In genomic region chr12:56494106-56494415, GRCh38 we compare ENCODE assay signal across 5 cellular contexts. TPM values are rescaled to one million over a fixed set of nuclear protein-coding genes. Genes with fewer than 3 reads are reported as not detected.
"Had no signal": no experiment of that assay in that cellular context is flagged by ENCODE, and none has a peak within 500 bp of the region (broad histone marks: within the 10 kb centered on the region; RNA-seq: fewer than 3 reads in every experiment).

No MANE protein-coding gene starts in this region.

RNA-seq across cellular contexts. Expression of gene GLS2, which starts 6.1 kb away (rescaled TPM):
- total RNA-seq: HT1080, K562 had no signal

RNA-seq across cellular contexts. Expression of gene MIP, which starts 39.6 kb away (rescaled TPM):
- total RNA-seq: HepG2, HT1080, IMR-90 had no signal
- polyA plus RNA-seq: HepG2, IgD-negative memory B cell, IMR-90 had no signal
